Comparison of ENCODE assay signal across 9 cellular contexts in the genomic region with DNA sequence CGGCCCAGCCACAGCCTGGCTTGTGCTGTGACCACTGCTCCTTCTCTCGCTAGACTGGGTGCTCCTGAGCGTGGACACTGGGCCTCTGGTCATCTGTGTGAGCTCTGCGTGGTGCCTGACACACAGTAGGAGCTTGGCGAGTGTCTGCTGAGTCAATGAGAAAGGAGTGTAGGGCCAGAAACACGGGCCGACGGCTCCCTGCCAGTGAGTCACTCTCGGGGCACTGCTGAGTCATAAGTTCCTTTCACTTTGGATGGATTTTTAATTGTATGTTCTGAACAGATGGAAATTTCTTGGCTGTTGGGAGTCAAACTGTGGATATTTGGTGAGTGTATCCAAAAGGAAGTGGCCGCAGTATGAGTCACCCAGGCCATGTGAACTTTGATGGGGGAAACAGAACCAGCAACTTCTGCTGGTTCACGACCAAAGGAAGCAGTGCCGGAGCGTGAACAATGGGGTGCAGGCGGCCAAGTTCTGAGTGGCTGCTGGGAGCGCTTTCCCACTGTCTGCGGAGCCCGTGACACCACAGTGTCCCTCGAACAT. TPM values are rescaled to one million over a fixed set of nuclear protein-coding genes. Genes with fewer than 3 reads are reported as not detected.
DNase-seq lines count a peak whose midpoint lies in the region; ATAC-seq, FAIRE-seq and TF ChIP-seq lines count a peak whose summit lies in the region.
"Had no signal": no experiment of that assay in that cellular context is flagged by ENCODE, and none has a peak within 500 bp of the region (broad histone marks: within the 10 kb centered on the region; RNA-seq: fewer than 3 reads in every experiment).

No MANE protein-coding gene starts in this region.

- no peak overlapping the region for H3K4me3 ChIP-seq in thyroid gland (replicated peaks in 1 of 3)

- H3K36me3 Mint-ChIP-seq in nephron progenitor cell (ENCODE audit: low read depth), result no peaks in the 10 kb centered on the region
- H3K36me3 Mint-ChIP-seq: naive B cell had no signal

- WGBS in thyroid gland, 2 donors, result 27 to 49% methylated on average over 16 to 18 of the region's 18 CpGs

- no peak for ATAC-seq in GM19328 (IDR thresholded peaks at IDR 0.05; ENCODE audit: unreplicated experiment)
- ATAC-seq in GM18858 (IDR thresholded peaks at IDR 0.05; ENCODE audit: unreplicated experiment), result no peak

- no peak overlapping the region for H3K4me3 Mint-ChIP-seq in nephron progenitor cell
- H3K4me3 Mint-ChIP-seq: naive B cell had no signal

- TF ChIP-seq CTCF in nephron progenitor cell (IDR thresholded peaks at IDR 0.05) (no peak), thyroid gland (IDR thresholded peaks at IDR 0.05) (no peak)

- peaks cover 21% of the 10 kb centered on the region for H3K27me3 Mint-ChIP-seq in nephron progenitor cell (ENCODE audit: low read depth, poor library complexity)

- H3K4me1 Mint-ChIP-seq in nephron progenitor cell, result peaks cover 71% of the 10 kb centered on the region

- intact Hi-C loops in thyroid gland (cut with DNase I), result no loop called here

- H3K4me1 ChIP-seq in thyroid gland, result peaks cover 0 to 45% of the 10 kb centered on the region in 2 donors

- no peaks in the 10 kb centered on the region for H3K9me3 ChIP-seq in thyroid gland

- DNase-seq in AG08395 (ENCODE audit: low spot score) (peak; percentile 95), HTR-8/SVneo (ENCODE audit: insufficient read length, low spot score) (peak; percentile 92), fibroblast of gingiva (ENCODE audit: low read depth) (peak; percentile 97), nephron progenitor cell (no peak), thyroid gland (peak; percentile 78 to 86)
- DNase-seq in activated CD8-positive, alpha-beta memory T cell treated with anti-CD3 and anti-CD28 coated beads, Interleukin-2, amount 50 U/mL, for 24 hours (ENCODE audit: extremely low read depth), result peak; percentile 5
- DNase-seq: naive B cell had no signal

- peak in 1 of 2 donors; percentile 12 for TF ChIP-seq POLR2A in thyroid gland (IDR thresholded peaks at IDR 0.05)

- FAIRE-seq in HTR-8/SVneo (lab: Jason Lieb, UNC), result peak; percentile 95

- peak overlapping the region; percentile 82 to 97 (median 93) for H3K27ac ChIP-seq in thyroid gland

- H3K27ac Mint-ChIP-seq in nephron progenitor cell, result peak overlapping the region; percentile 17

- H3K27me3 ChIP-seq in thyroid gland, result no peaks in the 10 kb centered on the region

- H3K9me3 Mint-ChIP-seq in nephron progenitor cell, result no peaks in the 10 kb centered on the region
- H3K9me3 Mint-ChIP-seq: naive B cell had no signal

- H3K36me3 ChIP-seq in thyroid gland, result no peaks in the 10 kb centered on the region

RNA-seq across cellular contexts. Expression of a gene that starts 41.0 kb away (rescaled TPM):
- total RNA-seq in thyroid gland, result 100 to 1,000 TPM; 105 to 264 (median 238) TPM
